Comparison of ENCODE assay signal across 22 cellular contexts in the genomic region with DNA sequence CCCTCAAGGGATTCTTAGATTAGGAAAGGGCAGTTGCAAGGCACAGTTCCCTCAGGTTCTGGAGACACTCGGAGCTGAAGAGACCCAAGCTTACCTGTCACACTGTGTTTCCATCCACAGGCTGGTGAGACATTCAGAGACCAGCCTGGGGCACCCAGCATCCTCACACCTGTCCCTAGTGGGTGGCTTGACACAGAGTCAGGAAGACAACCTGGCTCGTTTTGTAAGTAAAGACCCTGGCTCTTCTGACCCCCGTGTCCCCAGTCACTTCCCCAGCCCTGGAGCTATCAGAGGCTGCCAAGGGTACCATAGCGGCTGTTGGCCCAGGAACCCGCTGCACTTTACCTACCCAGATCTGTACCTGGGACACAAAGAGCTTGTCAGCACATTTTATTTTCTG.
"Had no signal": no experiment of that assay in that cellular context is flagged by ENCODE, and none has a peak within 500 bp of the region (broad histone marks: within the 10 kb centered on the region; RNA-seq: fewer than 3 reads in every experiment).

No MANE protein-coding gene starts in this region.

- FAIRE-seq: frontal cortex, TTC549 had no signal

- H3K4me1 Mint-ChIP-seq: T-cell had no signal

- H3K9me3 ChIP-seq: sigmoid colon, SK-N-SH, upper lobe of right lung had no signal

- H3K9ac ChIP-seq: SK-N-SH had no signal

- H2AFZ ChIP-seq: hepatocyte had no signal

- H3K4me3 ChIP-seq: dorsolateral prefrontal cortex, esophagus muscularis mucosa, hepatocyte, sigmoid colon, smooth muscle cell, upper lobe of right lung had no signal

- H3K9me3 Mint-ChIP-seq: activated naive CD4-positive, alpha-beta T cell treated with anti-CD3 and anti-CD28 coated beads, Interleukin-2, amount 50 U/mL, for 72 hours; activated T-helper 1 cell treated with anti-CD3 and anti-CD28 coated beads, Interleukin-12 subunit alpha, Interleukin-12 subunit beta, Interleukin-2, Interleukin-4 antibody, amounts not matched to agents 30 ng/mL and 10 ng/mL and 1 ng/mL, durations not matched to agents 14 hours and 24 hours and 36 hours; memory B cell; T-cell; T-helper 2 cell treated with Interferon-gamma antibody and Interleukin-4, amounts not matched to agents 5 μg/mL and 100 μg/mL, for 36 hours had no signal

- H3K27ac ChIP-seq: dorsolateral prefrontal cortex, esophagus muscularis mucosa, hepatocyte, sigmoid colon, upper lobe of right lung had no signal

- H3K79me2 ChIP-seq: hepatocyte had no signal

- DNase-seq: activated gamma-delta T cell; aorta; caudate nucleus; dorsolateral prefrontal cortex; glutamatergic neuron; nucleus accumbens; sigmoid colon; SK-N-SH; stimulated activated CD4-positive, alpha-beta T cell treated with anti-CD3 and anti-CD28 coated beads, Interleukin-2, amount 100 ng/mL, for 48 hours; stimulated activated naive CD4-positive, alpha-beta T cell; T-cell; upper lobe of right lung had no signal

- H3K36me3 ChIP-seq: esophagus muscularis mucosa, sigmoid colon, upper lobe of right lung had no signal

- H3K27ac Mint-ChIP-seq: activated T-helper 1 cell treated with anti-CD3 and anti-CD28 coated beads, Interleukin-12 subunit alpha, Interleukin-12 subunit beta, Interleukin-2, Interleukin-4 antibody, amounts not matched to agents 30 ng/mL and 10 ng/mL and 1 ng/mL, durations not matched to agents 14 hours and 24 hours and 36 hours; memory B cell; T-cell; T-helper 2 cell treated with Interferon-gamma antibody and Interleukin-4, amounts not matched to agents 5 μg/mL and 100 μg/mL, for 36 hours had no signal

- H3K36me3 Mint-ChIP-seq: activated naive CD4-positive, alpha-beta T cell treated with anti-CD3 and anti-CD28 coated beads, Interleukin-2, amount 50 U/mL, for 72 hours; brain; memory B cell; T-cell had no signal

- H3K4me3 Mint-ChIP-seq: activated T-helper 1 cell treated with anti-CD3 and anti-CD28 coated beads, Interleukin-12 subunit alpha, Interleukin-12 subunit beta, Interleukin-2, Interleukin-4 antibody, amounts not matched to agents 30 ng/mL and 10 ng/mL and 1 ng/mL, durations not matched to agents 14 hours and 24 hours and 36 hours; brain; memory B cell; T-cell; T-helper 2 cell treated with Interferon-gamma antibody and Interleukin-4, amounts not matched to agents 5 μg/mL and 100 μg/mL, for 36 hours had no signal

- H3K4me2 ChIP-seq: hepatocyte, SK-N-SH, smooth muscle cell had no signal

- H3K4me1 ChIP-seq: esophagus muscularis mucosa, sigmoid colon, upper lobe of right lung had no signal

- ATAC-seq: activated naive CD4-positive, alpha-beta T cell treated with anti-CD3 and anti-CD28 coated beads, Interleukin-2, amount 50 U/mL, for 72 hours; T-cell; upper lobe of right lung had no signal
